In the genomic region with DNA sequence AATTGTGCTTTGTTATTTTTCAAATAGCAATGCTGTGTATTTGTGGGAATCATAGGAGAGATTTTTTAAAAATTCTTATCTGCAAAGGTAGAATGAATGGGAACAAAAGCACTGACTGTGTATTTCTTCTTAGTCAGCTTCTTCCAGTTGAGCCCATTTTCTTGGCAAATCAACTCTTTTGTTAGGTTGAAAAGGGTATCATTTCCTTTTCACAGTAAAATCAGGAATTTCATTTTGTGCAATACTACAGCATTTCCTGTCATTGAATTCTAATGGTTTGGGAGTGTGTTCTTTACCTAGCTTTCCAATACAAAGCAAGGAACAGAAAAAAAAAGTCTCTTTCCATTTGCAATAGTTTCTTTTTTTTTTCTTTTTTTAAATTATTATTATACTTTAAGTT, we compare ENCODE assay signal across 9 cellular contexts. TPM values are rescaled to one million over a fixed set of nuclear protein-coding genes. Genes with fewer than 3 reads are reported as not detected.
DNase-seq lines count a peak whose midpoint lies in the region; ATAC-seq and TF ChIP-seq lines count a peak whose summit lies in the region.
"Had no signal": no experiment of that assay in that cellular context is flagged by ENCODE, and none has a peak within 500 bp of the region (broad histone marks: within the 10 kb centered on the region; RNA-seq: fewer than 3 reads in every experiment).

No MANE protein-coding gene starts in this region.

- no peak overlapping the region for H3K4me3 ChIP-seq in RWPE2 (ENCODE audit: severe bottlenecking)
- H3K4me3 ChIP-seq in duodenal mucosa (ENCODE audit: low read depth in 1 of 2, low read length in 2 of 2): peak overlapping the region in 1 of 2 donors; percentile 94
- H3K4me3 ChIP-seq in parathyroid adenoma (ENCODE audit: low read depth, low read length): no peak overlapping the region
- H3K4me3 ChIP-seq: K562 had no signal

- H3K9ac ChIP-seq in duodenal mucosa (ENCODE audit: low read depth in 1 of 2, low read length in 2 of 2): peak overlapping the region in 1 of 2 donors; percentile 81
- H3K9ac ChIP-seq in parathyroid adenoma: no peak overlapping the region

- H2AFZ ChIP-seq in parathyroid adenoma: peak overlapping the region; percentile 89

- H3K27ac ChIP-seq in RWPE2 (ENCODE audit: poor library complexity, severe bottlenecking): peak overlapping the region; percentile 27
- H3K27ac ChIP-seq in duodenal mucosa (ENCODE audit: low read depth, low read length): peak overlapping the region; percentile 93
- H3K27ac ChIP-seq in parathyroid adenoma: peak overlapping the region; percentile 76

- ATAC-seq in RWPE2 (ENCODE audit: low read depth): no peak

- H3K79me2 ChIP-seq in parathyroid adenoma: no peaks in the 10 kb centered on the region

- TF ChIP-seq CTCF in RWPE2 (IDR thresholded peaks at IDR 0.05; ENCODE audit: poor library complexity, severe bottlenecking) (no peak), parathyroid adenoma (IDR thresholded peaks at IDR 0.05) (no peak), GM10266 (IDR thresholded peaks at IDR 0.05; ENCODE audit: control insufficient read depth, insufficient read depth, low read depth, missing control alignments) (no peak)

- DNase-seq in EH (ENCODE audit: low read depth): peak; percentile 11
- no peak for DNase-seq in RWPE2 (ENCODE audit: low spot score)
- no peak for DNase-seq in GM10266 (ENCODE audit: extremely low spot score)
- no peak for DNase-seq in stimulated activated CD4-positive, alpha-beta T cell treated with anti-CD3 and anti-CD28 coated beads, Interleukin-4, amount 100 ng/mL, for 1 hour
- DNase-seq in H4 (ENCODE audit: low spot score): no peak
- DNase-seq in NCI-H1417 treated with DMSO at 0.1 percent for 48 hours (lab: John Stamatoyannopoulos, UW): no peak

- H3K4me1 ChIP-seq in RWPE2 (ENCODE audit: insufficient read depth, poor library complexity, severe bottlenecking) (peaks cover 18% of the 10 kb centered on the region), duodenal mucosa (ENCODE audit: control insufficient read depth in 1 of 2, insufficient read depth in 2 of 2, low read length in 2 of 2) (peaks cover 10 to 17% of the 10 kb centered on the region in 2 donors), parathyroid adenoma (no peaks in the 10 kb centered on the region)

- H3K27me3 ChIP-seq in RWPE2 (ENCODE audit: insufficient read depth, poor library complexity, severe bottlenecking): no peaks in the 10 kb centered on the region
- H3K27me3 ChIP-seq in duodenal mucosa (ENCODE audit: control insufficient read depth in 1 of 2, insufficient read depth in 2 of 2, low read length in 2 of 2): peaks cover 0 to 3% of the 10 kb centered on the region in 2 donors
- no peaks in the 10 kb centered on the region for H3K27me3 ChIP-seq in parathyroid adenoma (ENCODE audit: control insufficient read depth, insufficient read depth, low read length)

- no peaks in the 10 kb centered on the region for H3K9me3 ChIP-seq in RWPE2 (ENCODE audit: severe bottlenecking)
- no peaks in the 10 kb centered on the region for H3K9me3 ChIP-seq in duodenal mucosa (ENCODE audit: control insufficient read depth in 1 of 2, low read length in 2 of 2)
- no peaks in the 10 kb centered on the region for H3K9me3 ChIP-seq in parathyroid adenoma (ENCODE audit: control insufficient read depth, low read length)

- no peak overlapping the region for H3K4me2 ChIP-seq in parathyroid adenoma (ENCODE audit: low read length)

- no peaks in the 10 kb centered on the region for H3K36me3 ChIP-seq in RWPE2 (ENCODE audit: low read depth)
- H3K36me3 ChIP-seq in duodenal mucosa (ENCODE audit: control insufficient read depth in 1 of 2, insufficient read depth in 2 of 2, low read length in 2 of 2): no peaks in the 10 kb centered on the region
- no peaks in the 10 kb centered on the region for H3K36me3 ChIP-seq in parathyroid adenoma (ENCODE audit: control insufficient read depth, insufficient read depth, low read length)

RNA-seq across cellular contexts. Expression of gene EXOC2, which starts 19.0 kb away (rescaled TPM):
- 57.0 and 62.4 TPM in 2 replicates for total RNA-seq in H4 (2014; rRNA removed; shearing (Covaris generic))

RNA-seq across cellular contexts. Expression of gene HUS1B, which starts 55.0 kb away (rescaled TPM):
- 2.1 TPM in 1 of 2 replicates, not detected in the other for total RNA-seq in H4 (2014; rRNA removed; shearing (Covaris generic))

Comparison
In these comparisons a context has a peak if more than half of its experiments do, and no peak if none do; other contexts are left out.
1. H3K27ac ChIP-seq: peak in every context shown above with its lines; median percentile 93 in duodenal mucosa; 76 in parathyroid adenoma; 27 in RWPE2.